ENCODE assay signal across 1 cellular context in the genomic region with DNA sequence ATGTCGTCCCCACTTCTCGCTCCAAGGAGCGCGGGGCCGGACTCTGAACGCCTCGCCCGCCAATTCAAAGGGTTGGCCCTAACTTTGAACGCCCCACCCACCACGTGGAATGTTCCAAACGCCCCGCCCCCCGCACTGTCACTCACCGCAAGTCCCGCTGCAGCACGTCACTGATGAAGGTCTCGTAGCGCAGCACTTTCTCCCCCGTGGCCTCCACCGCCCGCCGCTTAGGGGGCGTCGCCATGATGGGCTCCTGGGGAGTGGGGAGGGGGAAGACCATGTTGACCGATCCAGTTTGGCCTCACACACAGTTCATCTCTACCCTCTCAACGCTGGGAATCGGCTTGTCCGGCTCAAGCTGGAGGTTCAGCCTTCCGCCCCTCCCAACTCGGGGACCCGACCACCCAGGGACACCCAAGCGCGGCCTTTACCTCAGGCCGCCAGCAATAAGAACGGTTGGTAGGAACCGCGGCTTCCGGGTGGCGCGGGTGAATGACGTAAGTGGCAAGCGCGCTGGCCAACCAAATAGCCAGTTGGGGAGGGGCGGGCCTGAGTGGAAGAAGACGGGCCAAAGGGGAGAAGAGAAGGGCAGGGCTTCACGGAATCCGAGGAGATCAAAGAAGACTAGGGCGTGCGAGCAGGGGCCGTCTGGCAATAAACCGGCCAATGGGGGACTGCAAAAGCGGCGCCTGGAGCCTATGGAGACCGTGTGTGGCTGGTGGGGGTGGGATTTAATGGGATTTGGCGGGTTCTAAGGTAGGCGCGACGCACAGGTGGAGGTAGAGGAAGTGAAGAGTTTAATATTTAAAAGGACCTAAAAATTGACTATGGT.
A peak's percentile ranks its signal among the peaks of the same experiment; 100 is the strongest.
TF ChIP-seq lines count a peak whose summit lies in the region.

A gene with protein sequence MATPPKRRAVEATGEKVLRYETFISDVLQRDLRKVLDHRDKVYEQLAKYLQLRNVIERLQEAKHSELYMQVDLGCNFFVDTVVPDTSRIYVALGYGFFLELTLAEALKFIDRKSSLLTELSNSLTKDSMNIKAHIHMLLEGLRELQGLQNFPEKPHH (minus strand): TSS at position 497 of the 832 bp plus-strand sequence. CDS start 253 bp downstream, at position 244.

TF ChIP-seq in HepG2, 621 proteins besides CTCF, POLR2A, EP300 and RAD21 (continued from another document and continues in another):
- TF ChIP-seq, protein P1, sequence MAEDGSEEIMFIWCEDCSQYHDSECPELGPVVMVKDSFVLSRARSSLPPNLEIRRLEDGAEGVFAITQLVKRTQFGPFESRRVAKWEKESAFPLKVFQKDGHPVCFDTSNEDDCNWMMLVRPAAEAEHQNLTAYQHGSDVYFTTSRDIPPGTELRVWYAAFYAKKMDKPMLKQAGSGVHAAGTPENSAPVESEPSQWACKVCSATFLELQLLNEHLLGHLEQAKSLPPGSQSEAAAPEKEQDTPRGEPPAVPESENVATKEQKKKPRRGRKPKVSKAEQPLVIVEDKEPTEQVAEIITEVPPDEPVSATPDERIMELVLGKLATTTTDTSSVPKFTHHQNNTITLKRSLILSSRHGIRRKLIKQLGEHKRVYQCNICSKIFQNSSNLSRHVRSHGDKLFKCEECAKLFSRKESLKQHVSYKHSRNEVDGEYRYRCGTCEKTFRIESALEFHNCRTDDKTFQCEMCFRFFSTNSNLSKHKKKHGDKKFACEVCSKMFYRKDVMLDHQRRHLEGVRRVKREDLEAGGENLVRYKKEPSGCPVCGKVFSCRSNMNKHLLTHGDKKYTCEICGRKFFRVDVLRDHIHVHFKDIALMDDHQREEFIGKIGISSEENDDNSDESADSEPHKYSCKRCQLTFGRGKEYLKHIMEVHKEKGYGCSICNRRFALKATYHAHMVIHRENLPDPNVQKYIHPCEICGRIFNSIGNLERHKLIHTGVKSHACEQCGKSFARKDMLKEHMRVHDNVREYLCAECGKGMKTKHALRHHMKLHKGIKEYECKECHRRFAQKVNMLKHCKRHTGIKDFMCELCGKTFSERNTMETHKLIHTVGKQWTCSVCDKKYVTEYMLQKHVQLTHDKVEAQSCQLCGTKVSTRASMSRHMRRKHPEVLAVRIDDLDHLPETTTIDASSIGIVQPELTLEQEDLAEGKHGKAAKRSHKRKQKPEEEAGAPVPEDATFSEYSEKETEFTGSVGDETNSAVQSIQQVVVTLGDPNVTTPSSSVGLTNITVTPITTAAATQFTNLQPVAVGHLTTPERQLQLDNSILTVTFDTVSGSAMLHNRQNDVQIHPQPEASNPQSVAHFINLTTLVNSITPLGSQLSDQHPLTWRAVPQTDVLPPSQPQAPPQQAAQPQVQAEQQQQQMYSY (CRISPR knock-in tag; IDR thresholded peaks at IDR 0.05): no peak
- TF ChIP-seq KMT2A (CRISPR knock-in tag; IDR thresholded peaks at IDR 0.05) (peak; percentile 22; the same call in 1 of the 2 replicates), KDM5A (IDR thresholded peaks at IDR 0.05; ENCODE audit: borderline replicate concordance, low read length) (peak; percentile 92), ZFP1 (CRISPR knock-in tag; IDR thresholded peaks at IDR 0.05) (no peak), GABPA (IDR thresholded peaks at IDR 0.05; ENCODE audit: low read depth, low read length) (peak; percentile 11; the same call in 1 of the 2 replicates), GABPA (CRISPR knock-in tag; IDR thresholded peaks at IDR 0.05; ENCODE audit: low read depth) (peak; percentile 70), NR2F2 (IDR thresholded peaks at IDR 0.05; ENCODE audit: borderline replicate concordance, low read depth) (no peak), HOXA5 (CRISPR knock-in tag; IDR thresholded peaks at IDR 0.05) (peak; percentile 38; the same call in 1 of the 2 replicates), REPIN1 (CRISPR knock-in tag; IDR thresholded peaks at IDR 0.05; ENCODE audit: borderline replicate concordance, low read depth) (peak; percentile 49; the same call in 1 of the 2 replicates), U2AF2 (IDR thresholded peaks at IDR 0.05; ENCODE audit: low read depth, low read length) (no peak), SP4 (CRISPR knock-in tag; IDR thresholded peaks at IDR 0.05) (peak; percentile 76; the same call in 1 of the 2 replicates), ZNF598 (CRISPR knock-in tag; IDR thresholded peaks at IDR 0.05; ENCODE audit: borderline replicate concordance) (0 out of 2 replicates have a peak, but pooled peaks have one; percentile 50), SALL2 (CRISPR knock-in tag; IDR thresholded peaks at IDR 0.05) (peak; percentile 76; the same call in 1 of the 2 replicates), BRD4 (CRISPR knock-in tag; IDR thresholded peaks at IDR 0.05) (0 out of 2 replicates have a peak, but pooled peaks have one; percentile 38), ZNF317 (CRISPR knock-in tag; IDR thresholded peaks at IDR 0.05) (no peak), SETDB1 (CRISPR knock-in tag; IDR thresholded peaks at IDR 0.05; ENCODE audit: borderline replicate concordance) (no peak), HNRNPLL (IDR thresholded peaks at IDR 0.05; ENCODE audit: low read depth, low read length, poor library complexity, severe bottlenecking) (peak; percentile 61), TCF7 (IDR thresholded peaks at IDR 0.05; ENCODE audit: low read depth) (peak; percentile 64), ELF3 (CRISPR knock-in tag; IDR thresholded peaks at IDR 0.05) (peak; percentile 48), ZNF878 (CRISPR knock-in tag; IDR thresholded peaks at IDR 0.05) (no peak), ZNF670 (CRISPR knock-in tag; IDR thresholded peaks at IDR 0.05; ENCODE audit: borderline replicate concordance) (no peak), ZNF724P (CRISPR knock-in tag; IDR thresholded peaks at IDR 0.05; ENCODE audit: borderline replicate concordance) (no peak), KAT2B (IDR thresholded peaks at IDR 0.05; ENCODE audit: borderline replicate concordance, low read depth, low read length) (no peak), KDM5B (CRISPR knock-in tag; IDR thresholded peaks at IDR 0.05; ENCODE audit: borderline replicate concordance) (peak; percentile 69; the same call in 1 of the 2 replicates), HCFC1 (IDR thresholded peaks at IDR 0.05; ENCODE audit: low read depth, low read length) (0 out of 2 replicates have a peak, but pooled peaks have one; percentile 9), NFKBIZ (CRISPR knock-in tag; IDR thresholded peaks at IDR 0.05) (no peak), ZNF235 (CRISPR knock-in tag; IDR thresholded peaks at IDR 0.05; ENCODE audit: borderline replicate concordance) (0 out of 2 replicates have a peak, but pooled peaks have one; percentile 40), ZNF274 (CRISPR knock-in tag; IDR thresholded peaks at IDR 0.05) (peak; percentile 42; the same call in 1 of the 2 replicates), ZNF143 (CRISPR knock-in tag; IDR thresholded peaks at IDR 0.05) (no peak), TAF15 (IDR thresholded peaks at IDR 0.05; ENCODE audit: low read depth, low read length, poor library complexity, severe bottlenecking) (no peak), NFRKB (IDR thresholded peaks at IDR 0.05) (no peak), SPEN (CRISPR knock-in tag; IDR thresholded peaks at IDR 0.05; ENCODE audit: low read depth) (peak; percentile 65), NKX3-1 (CRISPR knock-in tag; IDR thresholded peaks at IDR 0.05) (peak; percentile 48; the same call in 1 of the 2 replicates), POLR2G (IDR thresholded peaks at IDR 0.05; ENCODE audit: low read depth, low read length) (peak; percentile 86), GATAD1 (CRISPR knock-in tag; IDR thresholded peaks at IDR 0.05) (peak; percentile 93), NFE2L1 (CRISPR knock-in tag; IDR thresholded peaks at IDR 0.05; ENCODE audit: borderline replicate concordance) (no peak), ZNF768 (CRISPR knock-in tag; IDR thresholded peaks at IDR 0.05) (no peak; the same call in 1 of the 2 replicates), ZSCAN29 (CRISPR knock-in tag; conservative IDR thresholded peaks at IDR 0.05) (no peak), ATF1 (CRISPR knock-in tag; IDR thresholded peaks at IDR 0.05) (peak; percentile 97), ZNF850 (CRISPR knock-in tag; conservative IDR thresholded peaks at IDR 0.05) (no peak), ZNF776 (CRISPR knock-in tag; IDR thresholded peaks at IDR 0.05) (no peak; the same call in 1 of the 2 replicates), MYNN (CRISPR knock-in tag; IDR thresholded peaks at IDR 0.05; ENCODE audit: low read depth) (no peak), MAFG (CRISPR knock-in tag; IDR thresholded peaks at IDR 0.05) (no peak), CCDC6 (CRISPR knock-in tag; IDR thresholded peaks at IDR 0.05) (no peak; the same call in 1 of the 2 replicates), AGO2 (optimal IDR thresholded peaks at IDR 0.05; ENCODE audit: low read depth, low read length) (peak; percentile 68)
- TF ChIP-seq, protein P2, sequence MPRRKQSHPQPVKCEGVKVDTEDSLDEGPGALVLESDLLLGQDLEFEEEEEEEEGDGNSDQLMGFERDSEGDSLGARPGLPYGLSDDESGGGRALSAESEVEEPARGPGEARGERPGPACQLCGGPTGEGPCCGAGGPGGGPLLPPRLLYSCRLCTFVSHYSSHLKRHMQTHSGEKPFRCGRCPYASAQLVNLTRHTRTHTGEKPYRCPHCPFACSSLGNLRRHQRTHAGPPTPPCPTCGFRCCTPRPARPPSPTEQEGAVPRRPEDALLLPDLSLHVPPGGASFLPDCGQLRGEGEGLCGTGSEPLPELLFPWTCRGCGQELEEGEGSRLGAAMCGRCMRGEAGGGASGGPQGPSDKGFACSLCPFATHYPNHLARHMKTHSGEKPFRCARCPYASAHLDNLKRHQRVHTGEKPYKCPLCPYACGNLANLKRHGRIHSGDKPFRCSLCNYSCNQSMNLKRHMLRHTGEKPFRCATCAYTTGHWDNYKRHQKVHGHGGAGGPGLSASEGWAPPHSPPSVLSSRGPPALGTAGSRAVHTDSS (CRISPR knock-in tag; conservative IDR thresholded peaks at IDR 0.05): no peak
- TF ChIP-seq, protein P3, sequence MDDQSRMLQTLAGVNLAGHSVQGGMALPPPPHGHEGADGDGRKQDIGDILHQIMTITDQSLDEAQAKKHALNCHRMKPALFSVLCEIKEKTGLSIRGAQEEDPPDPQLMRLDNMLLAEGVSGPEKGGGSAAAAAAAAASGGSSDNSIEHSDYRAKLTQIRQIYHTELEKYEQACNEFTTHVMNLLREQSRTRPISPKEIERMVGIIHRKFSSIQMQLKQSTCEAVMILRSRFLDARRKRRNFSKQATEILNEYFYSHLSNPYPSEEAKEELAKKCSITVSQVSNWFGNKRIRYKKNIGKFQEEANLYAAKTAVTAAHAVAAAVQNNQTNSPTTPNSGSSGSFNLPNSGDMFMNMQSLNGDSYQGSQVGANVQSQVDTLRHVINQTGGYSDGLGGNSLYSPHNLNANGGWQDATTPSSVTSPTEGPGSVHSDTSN (CRISPR knock-in tag; IDR thresholded peaks at IDR 0.05; ENCODE audit: borderline replicate concordance): no peak
- TF ChIP-seq, protein P4, sequence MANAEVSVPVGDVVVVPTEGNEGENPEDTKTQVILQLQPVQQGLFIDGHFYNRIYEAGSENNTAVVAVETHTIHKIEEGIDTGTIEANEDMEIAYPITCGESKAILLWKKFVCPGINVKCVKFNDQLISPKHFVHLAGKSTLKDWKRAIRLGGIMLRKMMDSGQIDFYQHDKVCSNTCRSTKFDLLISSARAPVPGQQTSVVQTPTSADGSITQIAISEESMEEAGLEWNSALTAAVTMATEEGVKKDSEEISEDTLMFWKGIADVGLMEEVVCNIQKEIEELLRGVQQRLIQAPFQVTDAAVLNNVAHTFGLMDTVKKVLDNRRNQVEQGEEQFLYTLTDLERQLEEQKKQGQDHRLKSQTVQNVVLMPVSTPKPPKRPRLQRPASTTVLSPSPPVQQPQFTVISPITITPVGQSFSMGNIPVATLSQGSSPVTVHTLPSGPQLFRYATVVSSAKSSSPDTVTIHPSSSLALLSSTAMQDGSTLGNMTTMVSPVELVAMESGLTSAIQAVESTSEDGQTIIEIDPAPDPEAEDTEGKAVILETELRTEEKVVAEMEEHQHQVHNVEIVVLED (CRISPR knock-in tag; IDR thresholded peaks at IDR 0.05; ENCODE audit: borderline replicate concordance): peak; percentile 74; the same call in 1 of the 2 replicates
- TF ChIP-seq, protein P5, sequence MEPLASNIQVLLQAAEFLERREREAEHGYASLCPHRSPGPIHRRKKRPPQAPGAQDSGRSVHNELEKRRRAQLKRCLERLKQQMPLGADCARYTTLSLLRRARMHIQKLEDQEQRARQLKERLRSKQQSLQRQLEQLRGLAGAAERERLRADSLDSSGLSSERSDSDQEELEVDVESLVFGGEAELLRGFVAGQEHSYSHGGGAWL (CRISPR knock-in tag; IDR thresholded peaks at IDR 0.05): 0 out of 2 replicates have a peak, but pooled peaks have one; percentile 49
- TF ChIP-seq, protein P6, sequence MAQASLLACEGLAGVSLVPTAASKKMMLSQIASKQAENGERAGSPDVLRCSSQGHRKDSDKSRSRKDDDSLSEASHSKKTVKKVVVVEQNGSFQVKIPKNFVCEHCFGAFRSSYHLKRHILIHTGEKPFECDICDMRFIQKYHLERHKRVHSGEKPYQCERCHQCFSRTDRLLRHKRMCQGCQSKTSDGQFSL (CRISPR knock-in tag; IDR thresholded peaks at IDR 0.05): 0 out of 2 replicates have a peak, but pooled peaks have one; percentile 6
- TF ChIP-seq, protein P7, sequence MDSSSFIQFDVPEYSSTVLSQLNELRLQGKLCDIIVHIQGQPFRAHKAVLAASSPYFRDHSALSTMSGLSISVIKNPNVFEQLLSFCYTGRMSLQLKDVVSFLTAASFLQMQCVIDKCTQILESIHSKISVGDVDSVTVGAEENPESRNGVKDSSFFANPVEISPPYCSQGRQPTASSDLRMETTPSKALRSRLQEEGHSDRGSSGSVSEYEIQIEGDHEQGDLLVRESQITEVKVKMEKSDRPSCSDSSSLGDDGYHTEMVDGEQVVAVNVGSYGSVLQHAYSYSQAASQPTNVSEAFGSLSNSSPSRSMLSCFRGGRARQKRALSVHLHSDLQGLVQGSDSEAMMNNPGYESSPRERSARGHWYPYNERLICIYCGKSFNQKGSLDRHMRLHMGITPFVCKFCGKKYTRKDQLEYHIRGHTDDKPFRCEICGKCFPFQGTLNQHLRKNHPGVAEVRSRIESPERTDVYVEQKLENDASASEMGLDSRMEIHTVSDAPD (CRISPR knock-in tag; IDR thresholded peaks at IDR 0.05): 0 out of 2 replicates have a peak, but pooled peaks have one; percentile 28
- TF ChIP-seq, protein P8, sequence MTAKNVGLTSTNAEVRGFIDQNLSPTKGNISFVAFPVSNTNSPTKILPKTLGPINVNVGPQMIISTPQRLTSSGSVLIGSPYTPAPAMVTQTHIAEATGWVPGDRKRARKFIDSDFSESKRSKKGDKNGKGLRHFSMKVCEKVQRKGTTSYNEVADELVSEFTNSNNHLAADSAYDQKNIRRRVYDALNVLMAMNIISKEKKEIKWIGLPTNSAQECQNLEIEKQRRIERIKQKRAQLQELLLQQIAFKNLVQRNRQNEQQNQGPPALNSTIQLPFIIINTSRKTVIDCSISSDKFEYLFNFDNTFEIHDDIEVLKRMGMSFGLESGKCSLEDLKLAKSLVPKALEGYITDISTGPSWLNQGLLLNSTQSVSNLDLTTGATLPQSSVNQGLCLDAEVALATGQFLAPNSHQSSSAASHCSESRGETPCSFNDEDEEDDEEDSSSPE (CRISPR knock-in tag; IDR thresholded peaks at IDR 0.05): peak; percentile 79
- TF ChIP-seq, protein P9, sequence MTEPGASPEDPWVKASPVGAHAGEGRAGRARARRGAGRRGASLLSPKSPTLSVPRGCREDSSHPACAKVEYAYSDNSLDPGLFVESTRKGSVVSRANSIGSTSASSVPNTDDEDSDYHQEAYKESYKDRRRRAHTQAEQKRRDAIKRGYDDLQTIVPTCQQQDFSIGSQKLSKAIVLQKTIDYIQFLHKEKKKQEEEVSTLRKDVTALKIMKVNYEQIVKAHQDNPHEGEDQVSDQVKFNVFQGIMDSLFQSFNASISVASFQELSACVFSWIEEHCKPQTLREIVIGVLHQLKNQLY (CRISPR knock-in tag; IDR thresholded peaks at IDR 0.05): no peak
